In the genomic region with DNA sequence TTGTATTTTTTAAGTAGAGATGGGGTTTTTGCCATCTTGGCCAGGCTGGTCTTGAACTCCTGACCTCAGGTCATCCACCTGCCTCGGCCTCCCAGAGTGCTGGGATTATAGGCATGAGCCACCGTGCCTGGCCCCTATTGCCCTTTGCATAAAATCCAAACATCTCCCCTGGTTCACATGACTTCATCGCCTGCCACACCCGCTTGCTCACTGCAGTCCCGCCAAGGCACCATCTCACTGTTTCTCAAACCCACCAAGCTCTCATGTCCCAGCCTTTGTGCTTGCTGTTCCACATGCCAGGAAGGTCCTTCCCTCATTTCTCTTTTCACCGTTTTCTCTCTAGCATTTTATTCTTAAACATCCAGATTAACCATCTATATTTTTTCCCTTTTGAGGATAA, we compare ENCODE assay signal across 14 cellular contexts. TPM values are rescaled to one million over a fixed set of nuclear protein-coding genes. Genes with fewer than 3 reads are reported as not detected.
DNase-seq lines count a peak whose midpoint lies in the region; ATAC-seq and TF ChIP-seq lines count a peak whose summit lies in the region.
"Had no signal": no experiment of that assay in that cellular context is flagged by ENCODE, and none has a peak within 500 bp of the region (broad histone marks: within the 10 kb centered on the region; RNA-seq: fewer than 3 reads in every experiment).

No MANE protein-coding gene starts in this region.

- peaks cover 69% of the 10 kb centered on the region for H3K4me1 Mint-ChIP-seq in activated CD4-positive, alpha-beta T cell treated with anti-CD3 and anti-CD28 coated beads, Interleukin-2, amount 10 ng/mL, durations not matched to agents 7 days and 5 days
- peaks cover 54 to 64% of the 10 kb centered on the region in 2 donors for H3K4me1 Mint-ChIP-seq in effector memory CD8-positive, alpha-beta T cell (ENCODE audit: low read depth in 2 of 2)

- CTCF ChIA-PET in activated CD4-positive, alpha-beta T cell treated with anti-CD3 and anti-CD28 coated beads, Interleukin-2, amount 10 ng/mL, durations not matched to agents 7 days and 5 days (lab: Charles Lee) = interaction anchor here (1.9 to 40.9 kb wide), 2 partner anchors 9 to 16 kb away, joined by 3 to 1058 read pairs; a partner anchor contains a TSS

- no peaks in the 10 kb centered on the region for H3K9me3 ChIP-seq in RWPE2 (ENCODE audit: severe bottlenecking)
- H3K9me3 ChIP-seq: gastrocnemius medialis had no signal

- H3K9me3 Mint-ChIP-seq in activated CD4-positive, alpha-beta T cell treated with anti-CD3 and anti-CD28 coated beads, Interleukin-2, amount 10 ng/mL, durations not matched to agents 7 days and 5 days = no peaks in the 10 kb centered on the region
- H3K9me3 Mint-ChIP-seq in effector memory CD8-positive, alpha-beta T cell = no peaks in the 10 kb centered on the region

- H3K4me3 Mint-ChIP-seq in activated CD4-positive, alpha-beta T cell treated with anti-CD3 and anti-CD28 coated beads, Interleukin-2, amount 10 ng/mL, durations not matched to agents 7 days and 5 days = peak overlapping the region; percentile 63
- peak overlapping the region; percentile 86 to 90 for H3K4me3 Mint-ChIP-seq in effector memory CD8-positive, alpha-beta T cell

- no peaks in the 10 kb centered on the region for H3K27me3 ChIP-seq in RWPE2 (ENCODE audit: insufficient read depth, poor library complexity, severe bottlenecking)
- H3K27me3 ChIP-seq: gastrocnemius medialis had no signal

- ATAC-seq in RWPE2 (ENCODE audit: low read depth) (no peak), GM18517 (IDR thresholded peaks at IDR 0.05; ENCODE audit: unreplicated experiment) (no peak)
- ATAC-seq in effector memory CD8-positive, alpha-beta T cell (replicated peaks) = no peak

- TF ChIP-seq CTCF in RWPE2 (IDR thresholded peaks at IDR 0.05; ENCODE audit: poor library complexity, severe bottlenecking) = no peak

- H3K27ac ChIP-seq in RWPE2 (ENCODE audit: poor library complexity, severe bottlenecking) = peak overlapping the region; percentile 75
- H3K27ac ChIP-seq in skin epidermis = peak overlapping the region in 12 of 21 experiments; percentile 10 to 100 (median 36)
- no peak overlapping the region for H3K27ac ChIP-seq in substantia nigra (ENCODE audit: low read depth, low read length, poor library complexity, severe bottlenecking)

- H3K27ac Mint-ChIP-seq in activated CD4-positive, alpha-beta T cell treated with anti-CD3 and anti-CD28 coated beads, Interleukin-2, amount 10 ng/mL, durations not matched to agents 7 days and 5 days = peak overlapping the region; percentile 81
- peak overlapping the region; percentile 98 to 100 for H3K27ac Mint-ChIP-seq in effector memory CD8-positive, alpha-beta T cell

- DNase-seq in activated CD4-positive, alpha-beta T cell treated with anti-CD3 and anti-CD28 coated beads, Interleukin-2, amount 10 ng/mL, durations not matched to agents 7 days and 5 days = no peak
- no peak for DNase-seq in activated CD4-positive, alpha-beta T cell treated with anti-CD3 and anti-CD28 coated beads, Interleukin-2, amount 50 U/mL, for 1 hour
- no peak for DNase-seq in RWPE2 (ENCODE audit: low spot score)
- DNase-seq in effector memory CD8-positive, alpha-beta T cell = no peak
- DNase-seq in NCI-H1417 treated with DMSO at 0.1 percent for 48 hours (lab: John Stamatoyannopoulos, UW) = no peak
- no peak for DNase-seq in substantia nigra (lab: John Stamatoyannopoulos, UW)
- DNase-seq: activated CD8-positive, alpha-beta memory T cell treated with anti-CD3 and anti-CD28 coated beads, Interleukin-2, amount 50 U/mL, for 4 hours; gastrocnemius medialis; left cardiac atrium; NCI-H1105; NCI-H82; stimulated activated CD4-positive, alpha-beta T cell treated with anti-CD3 and anti-CD28 coated beads, Interleukin-15, amount 100 ng/mL, for 24 hours had no signal

- H3K4me1 ChIP-seq in RWPE2 (ENCODE audit: insufficient read depth, poor library complexity, severe bottlenecking) = peaks cover 45% of the 10 kb centered on the region

- H3K4me3 ChIP-seq in RWPE2 (ENCODE audit: severe bottlenecking) (no peak overlapping the region), skin epidermis (no peak overlapping the region)
- H3K4me3 ChIP-seq: gastrocnemius medialis had no signal

- peaks cover 56% of the 10 kb centered on the region for H3K36me3 Mint-ChIP-seq in activated CD4-positive, alpha-beta T cell treated with anti-CD3 and anti-CD28 coated beads, Interleukin-2, amount 10 ng/mL, durations not matched to agents 7 days and 5 days (ENCODE audit: low read depth)
- H3K36me3 Mint-ChIP-seq in effector memory CD8-positive, alpha-beta T cell (ENCODE audit: insufficient read depth) = peaks cover 76% of the 10 kb centered on the region

- POLR2A ChIA-PET in activated CD4-positive, alpha-beta T cell treated with anti-CD3 and anti-CD28 coated beads, Interleukin-2, amount 10 ng/mL, durations not matched to agents 7 days and 5 days (lab: Charles Lee) = interaction anchor here (0.6 kb wide), 1 partner anchor 8 kb away, joined by 4 read pairs; no protein-coding TSS in a partner anchor

- H3K36me3 ChIP-seq in RWPE2 (ENCODE audit: low read depth) = peaks cover 31% of the 10 kb centered on the region
- H3K36me3 ChIP-seq: gastrocnemius medialis had no signal

- H3K27me3 Mint-ChIP-seq in activated CD4-positive, alpha-beta T cell treated with anti-CD3 and anti-CD28 coated beads, Interleukin-2, amount 10 ng/mL, durations not matched to agents 7 days and 5 days = no peaks in the 10 kb centered on the region
- H3K27me3 Mint-ChIP-seq in effector memory CD8-positive, alpha-beta T cell = no peaks in the 10 kb centered on the region

RNA-seq across cellular contexts. Expression of a gene that starts 9.7 kb away (rescaled TPM):
- total RNA-seq in activated CD4-positive, alpha-beta T cell treated with anti-CD3 and anti-CD28 coated beads, Interleukin-2, amount 10 ng/mL, durations not matched to agents 7 days and 5 days = 100 to 1,000 TPM; 132 to 148 TPM

RNA-seq across cellular contexts. Expression of a gene that starts 20.0 kb away (rescaled TPM):
- total RNA-seq in activated CD4-positive, alpha-beta T cell treated with anti-CD3 and anti-CD28 coated beads, Interleukin-2, amount 10 ng/mL, durations not matched to agents 7 days and 5 days = 10 to 100 TPM; 32.6 to 34.1 TPM
